In the genomic region with DNA sequence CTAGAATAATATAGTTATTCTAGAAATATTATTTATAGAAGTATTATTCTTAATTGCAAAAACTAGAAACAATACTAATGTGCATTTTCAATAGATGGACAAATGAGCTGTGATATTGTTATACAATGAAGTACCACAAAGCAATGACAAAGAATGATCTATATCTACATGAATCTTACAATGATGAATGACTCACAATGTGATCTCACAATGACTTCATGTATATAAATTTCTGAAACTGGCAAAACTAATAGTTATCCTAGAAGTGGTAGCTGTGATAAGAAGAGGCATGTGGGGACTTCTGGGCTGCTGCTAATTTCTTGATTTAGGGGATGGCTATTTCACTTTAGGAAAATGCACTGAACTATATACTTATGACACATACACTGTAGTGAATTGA, we compare ENCODE assay signal across 1 cellular context.
TF ChIP-seq lines count a peak whose summit lies in the region.

No MANE protein-coding gene starts in this region.

TF ChIP-seq in GM12878, 131 proteins besides CTCF, POLR2A, EP300 and RAD21:
- TF ChIP-seq JUNB (IDR thresholded peaks at IDR 0.05) (peak; percentile 63), CHD2 (IDR thresholded peaks at IDR 0.05; ENCODE audit: borderline replicate concordance, low read depth, low read length) (no peak), ZNF384 (IDR thresholded peaks at IDR 0.05; ENCODE audit: borderline replicate concordance, low read depth, low read length) (no peak)
- TF ChIP-seq, protein P1, sequence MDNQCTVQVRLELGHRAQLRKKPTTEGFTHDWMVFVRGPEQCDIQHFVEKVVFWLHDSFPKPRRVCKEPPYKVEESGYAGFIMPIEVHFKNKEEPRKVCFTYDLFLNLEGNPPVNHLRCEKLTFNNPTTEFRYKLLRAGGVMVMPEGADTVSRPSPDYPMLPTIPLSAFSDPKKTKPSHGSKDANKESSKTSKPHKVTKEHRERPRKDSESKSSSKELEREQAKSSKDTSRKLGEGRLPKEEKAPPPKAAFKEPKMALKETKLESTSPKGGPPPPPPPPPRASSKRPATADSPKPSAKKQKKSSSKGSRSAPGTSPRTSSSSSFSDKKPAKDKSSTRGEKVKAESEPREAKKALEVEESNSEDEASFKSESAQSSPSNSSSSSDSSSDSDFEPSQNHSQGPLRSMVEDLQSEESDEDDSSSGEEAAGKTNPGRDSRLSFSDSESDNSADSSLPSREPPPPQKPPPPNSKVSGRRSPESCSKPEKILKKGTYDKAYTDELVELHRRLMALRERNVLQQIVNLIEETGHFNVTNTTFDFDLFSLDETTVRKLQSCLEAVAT (IDR thresholded peaks at IDR 0.05): no peak
TF ChIP-seq in GM12878: peak in this region for 1.
